In genomic region chr7:50595538-50596102, GRCh38 we compare ENCODE assay signal across 8 cellular contexts. TPM values are rescaled to one million over a fixed set of nuclear protein-coding genes. Genes with fewer than 3 reads are reported as not detected.
DNase-seq lines count a peak whose midpoint lies in the region; ATAC-seq, FAIRE-seq and TF ChIP-seq lines count a peak whose summit lies in the region.

No MANE protein-coding gene starts in this region.

- no peak for TF ChIP-seq POLR2A in H54 (IDR thresholded peaks at IDR 0.05; ENCODE audit: low read depth, low read length)
- no peak for TF ChIP-seq POLR2A in K562 (conservative IDR thresholded peaks at IDR 0.05)

- peak; percentile 48 for ATAC-seq in K562

- no peaks in the 10 kb centered on the region for H3K36me3 Mint-ChIP-seq in immature natural killer cell
- H3K36me3 Mint-ChIP-seq in type B pancreatic cell, result peaks cover 33% of the 10 kb centered on the region

- in situ Hi-C loops in K562 (cut with MboI), result no loop called here

- intact Hi-C loops in K562 (cut with micrococcal nuclease), result no loop called here
- intact Hi-C loops in colonic mucosa (cut with DNase I), result no loop called here

- H3K27me3 Mint-ChIP-seq in immature natural killer cell (ENCODE audit: low read depth in 3 of 3), result peaks cover 3 to 14% (median 5%) of the 10 kb centered on the region in 3 donors
- no peaks in the 10 kb centered on the region for H3K27me3 Mint-ChIP-seq in type B pancreatic cell

- H3K4me3 ChIP-seq in K562 (no peak overlapping the region), colonic mucosa (no peak overlapping the region)

- no peaks in the 10 kb centered on the region for H3K4me1 Mint-ChIP-seq in immature natural killer cell
- peaks cover 10% of the 10 kb centered on the region for H3K4me1 Mint-ChIP-seq in type B pancreatic cell (ENCODE audit: unreplicated experiment)

- no peaks in the 10 kb centered on the region for H3K79me2 ChIP-seq in K562 (ENCODE audit: control insufficient read depth, insufficient read depth, low read length)

- H3K4me3 Mint-ChIP-seq in immature natural killer cell (no peak overlapping the region), type B pancreatic cell (no peak overlapping the region)

- CTCF ChIA-PET in K562 (lab: Yijun Ruan, JAX; ENCODE audit: low intra/inter-chr PET ratio), result no interaction called here

- H3K9me3 Mint-ChIP-seq in immature natural killer cell (no peaks in the 10 kb centered on the region), type B pancreatic cell (no peaks in the 10 kb centered on the region)

- no peaks in the 10 kb centered on the region for H3K9me1 ChIP-seq in K562 (ENCODE audit: control insufficient read depth, insufficient read depth, low read length)

- TF ChIP-seq EP300 in K562 (IDR thresholded peaks at IDR 0.05; ENCODE audit: low read length), result no peak

- no peaks in the 10 kb centered on the region for H3K4me1 ChIP-seq in K562 (replicated peaks in 1 of 2; ENCODE audit: control insufficient read depth in 2 of 2, insufficient read depth in 2 of 2, low read length in 2 of 2)
- no peaks in the 10 kb centered on the region for H3K4me1 ChIP-seq in colonic mucosa

- H3K9ac ChIP-seq in K562 (ENCODE audit: insufficient read depth in 1 of 2, low read depth in 2 of 2, low read length in 2 of 2) (no peak overlapping the region), colonic mucosa (ENCODE audit: low read depth in 2 of 2, low read length in 2 of 2) (no peak overlapping the region)

- H3K36me3 ChIP-seq in K562 (ENCODE audit: control insufficient read depth, insufficient read depth, low read length) (peaks cover 53% of the 10 kb centered on the region), colonic mucosa (no peaks in the 10 kb centered on the region)

- TF ChIP-seq CTCF in K562 (IDR thresholded peaks at IDR 0.05 in 2 of 3, conservative IDR thresholded peaks at IDR 0.05 in 1 of 3; ENCODE audit: insufficient read depth in 2 of 3, low read depth in 1 of 3, low read length in 3 of 3) (peak; percentile 23 to 36 (median 27); a peak in 2 of 6 replicates), type B pancreatic cell (conservative IDR thresholded peaks at IDR 0.05) (peak; percentile 66), colonic mucosa (IDR thresholded peaks at IDR 0.05) (no peak)

- peak in 1 of 2 experiments; percentile 27; a peak in 1 of 4 replicates for TF ChIP-seq RAD21 in K562 (CRISPR knock-in tag; conservative IDR thresholded peaks at IDR 0.05 in 1 of 2, IDR thresholded peaks at IDR 0.05 in 1 of 2)

- WGBS in K562 (ENCODE audit: insufficient coverage, low coverage, missing lambda C conversion rate), result 77% methylated on average over 4 of the region's 4 CpGs

- no peak for FAIRE-seq in H54 (lab: Jason Lieb, UNC)
- no peak for FAIRE-seq in K562 (lab: Jason Lieb, UNC)

- H3K4me2 ChIP-seq in K562 (ENCODE audit: insufficient read depth, low read length), result no peak overlapping the region

- H3K9me3 ChIP-seq in K562 (replicated peaks; ENCODE audit: control insufficient read depth, insufficient read depth, low read depth, low read length) (no peaks in the 10 kb centered on the region), colonic mucosa (no peaks in the 10 kb centered on the region)

- H3K27ac ChIP-seq in K562 (ENCODE audit: extremely low read depth, low read depth, low read length) (no peak overlapping the region), colonic mucosa (no peak overlapping the region)

- no peaks in the 10 kb centered on the region; the same call in 1 of the 2 replicates for H4K20me1 ChIP-seq in K562 (replicated peaks; ENCODE audit: control insufficient read depth, insufficient read depth, low read length)

- peak overlapping the region in 1 of 6 donors; percentile 73 for H3K27ac Mint-ChIP-seq in immature natural killer cell
- H3K27ac Mint-ChIP-seq in type B pancreatic cell, result no peak overlapping the region

- no peaks in the 10 kb centered on the region for H3K27me3 ChIP-seq in K562 (ENCODE audit: control insufficient read depth in 2 of 2, insufficient read depth in 2 of 2, low read length in 2 of 2)
- H3K27me3 ChIP-seq in colonic mucosa, result no peaks in the 10 kb centered on the region

- no TSS peak for BruUV-seq in K562 (replicated peaks; lab: Mats Ljungman, UMichigan)

- H2AFZ ChIP-seq in K562 (ENCODE audit: low read depth, low read length), result no peak overlapping the region

- DNase-seq in NCI-H748 (lab: John Stamatoyannopoulos, UW; ENCODE audit: unreplicated experiment), result peak; percentile 42
- no peak for DNase-seq in NCI-H748 treated with DMSO at 0.1 percent for 48 hours (lab: John Stamatoyannopoulos, UW)
- peak; percentile 51 for DNase-seq in H54 (ENCODE audit: insufficient read length, low spot score)
- DNase-seq in NCI-H146 (lab: John Stamatoyannopoulos, UW), result peak; percentile 68
- peak in 3 of 4 experiments; percentile 12 to 44 (median 39) for DNase-seq in K562 (ENCODE audit: extremely low read depth in 1 of 4, low spot score in 3 of 4)
- peak in 2 of 3 donors; percentile 15 to 40 for DNase-seq in immature natural killer cell
- peak; percentile 16 for DNase-seq in type B pancreatic cell (ENCODE audit: extremely low spot score, unreplicated experiment)
- DNase-seq in colonic mucosa, result no peak

- POLR2A ChIA-PET in K562 (lab: Yijun Ruan, JAX), result interaction anchor here (0.6 to 0.7 kb wide), 2 partner anchors 120 to 485 kb away, joined by 3 to 5 read pairs; no protein-coding TSS in a partner anchor

TF ChIP-seq in K562, 482 proteins besides CTCF, POLR2A, EP300 and RAD21:
- TF ChIP-seq SMC3 (conservative IDR thresholded peaks at IDR 0.05; ENCODE audit: insufficient read depth, low read depth, low read length) (0 out of 2 replicates have a peak, but pooled peaks have one; percentile 14), IRF2 (CRISPR knock-in tag; IDR thresholded peaks at IDR 0.05) (no peak)
TF ChIP-seq in K562: peak in this region for 1.

RNA-seq across cellular contexts. Expression of gene DDC, which starts 30.4 kb away (rescaled TPM):
- total RNA-seq in K562 (2011; cell fraction: chromatin; rRNA removed; ENCODE audit: low replicate concordance), result not detected in 2 replicates
- not detected in 2 replicates for total RNA-seq in K562 (2011; cell fraction: nucleolus; rRNA removed)
- total RNA-seq in K562 (2011; cell fraction: nucleoplasm; rRNA removed), result not detected in 2 replicates
- total RNA-seq in K562 (2014; rRNA removed) (not detected in 2 replicates), K562 (2014; rRNA removed; fragmentation: Illumina TruSeq; extraction: Trizol) (not detected in 2 replicates), K562 (2015; rRNA removed; fragmentation: Illumina TruSeq; extraction: Trizol) (not detected in 2 replicates), K562 (2021) (not detected in 2 replicates), type B pancreatic cell (ENCODE audit: low replicate concordance) (29.9 and 71.9 TPM in 2 replicates), colonic mucosa (10 to 100 TPM; 85.4 to 90.2 TPM)
- polyA plus RNA-seq in K562 (2011; rRNA removed) (not detected in 2 replicates), K562 (2014; fragmentation: Illumina TruSeq; extraction: Trizol) (not detected in 2 replicates), K562 (2014; fragmentation: Nextera tagmentation; extraction: Ambion mirVana) (not detected), K562 (2014; rRNA removed) (0.18 TPM in 1 of 2 replicates, not detected in the other), immature natural killer cell (not detected)
- not detected in 2 replicates for polyA plus RNA-seq in K562 (2011; cell fraction: cytosol; rRNA removed)
- not detected in 2 replicates for polyA plus RNA-seq in K562 (2011; cell fraction: nucleus; rRNA removed)
- not detected in 2 replicates for polyA plus RNA-seq in K562 (2012)
- polyA minus RNA-seq in K562 (2011; rRNA and poly(A)+ RNA removed), result not detected in 2 replicates
- not detected in 2 replicates for polyA minus RNA-seq in K562 (2011; cell fraction: cytosol; rRNA and poly(A)+ RNA removed)
- polyA minus RNA-seq in K562 (2011; cell fraction: nucleus; rRNA and poly(A)+ RNA removed), result not detected in 2 replicates

Comparison
In these comparisons a context has a peak if more than half of its experiments do, and no peak if none do; other contexts are left out.
1. DNase-seq: peak in NCI-H748 (single experiment), H54 (single experiment), NCI-H146 (single experiment), K562 (3 of 4), immature natural killer cell (2 of 3) and type B pancreatic cell (single experiment); none in NCI-H748 treated with DMSO at 0.1 percent for 48 hours (single experiment) and colonic mucosa (single experiment).
2. RNA of gene DDC, which starts 30.4 kb away (total RNA-seq): 85.4 to 90.2 TPM in colonic mucosa and 29.9 to 71.9 TPM in type B pancreatic cell; not detected in K562; every median in the first group is over 10 times any median in the second.